9 cellular contexts compared by ENCODE assay signal in genomic region chr15:67832965-67833503, GRCh38. TPM values are rescaled to one million over a fixed set of nuclear protein-coding genes. Genes with fewer than 3 reads are reported as not detected.
DNase-seq lines count a peak whose midpoint lies in the region; ATAC-seq and TF ChIP-seq lines count a peak whose summit lies in the region.
"Had no signal": no experiment of that assay in that cellular context is flagged by ENCODE, and none has a peak within 500 bp of the region (broad histone marks: within the 10 kb centered on the region; RNA-seq: fewer than 3 reads in every experiment).

No MANE protein-coding gene starts in this region.

- 1% methylated on average over 23 of the region's 23 CpGs for WGBS in ectodermal cell, 2 experiments
- no CpG with 5 or more reads among the region's 23 CpGs for WGBS in neuronal stem cell (ENCODE audit: extremely low coverage in 2 of 2, insufficient read length in 2 of 2, insufficient replicate concordance in 1 of 2), 2 donors

- no peak overlapping the region for H3K14ac ChIP-seq in neuronal stem cell (ENCODE audit: low read length)

- no peak overlapping the region for H2AK5ac ChIP-seq in neuronal stem cell (ENCODE audit: low read depth, low read length)

- no peaks in the 10 kb centered on the region for H3K9me3 Mint-ChIP-seq in CD8-positive, alpha-beta T cell

- no peaks in the 10 kb centered on the region for H3K36me3 Mint-ChIP-seq in CD8-positive, alpha-beta T cell

- H3K27me3 Mint-ChIP-seq in CD8-positive, alpha-beta T cell (ENCODE audit: low read depth), result peaks cover 60% of the 10 kb centered on the region

- H3K36me3 ChIP-seq in CD8-positive, alpha-beta T cell (ENCODE audit: insufficient read depth, low read length), result no peaks in the 10 kb centered on the region
- H3K36me3 ChIP-seq in ectodermal cell (ENCODE audit: control insufficient read depth, insufficient read depth, low read length), result no peaks in the 10 kb centered on the region
- H3K36me3 ChIP-seq in neuronal stem cell (replicated peaks in 1 of 2; ENCODE audit: control insufficient read depth in 2 of 2, insufficient read depth in 2 of 2, low read length in 2 of 2), result no peaks in the 10 kb centered on the region

- CTCF ChIA-PET in CD8-positive, alpha-beta T cell (lab: Charles Lee), result interaction anchor here (1.0 to 2.5 kb wide), 2 partner anchors 49 to 376 kb away, joined by 3 to 13 read pairs; no protein-coding TSS in a partner anchor

- peaks cover 49% of the 10 kb centered on the region for H3K4me1 ChIP-seq in CD8-positive, alpha-beta T cell (ENCODE audit: insufficient read depth, low read length)
- H3K4me1 ChIP-seq in ectodermal cell (ENCODE audit: control insufficient read depth, insufficient read depth, low read length) (peaks cover 39% of the 10 kb centered on the region), neuronal stem cell (ENCODE audit: control insufficient read depth in 2 of 2, insufficient read depth in 1 of 2, low read depth in 1 of 2, low read length in 2 of 2) (peaks cover 9 to 22% of the 10 kb centered on the region in 2 donors)

- no peak for TF ChIP-seq CTCF in CD8-positive, alpha-beta T cell (IDR thresholded peaks at IDR 0.05)

- H3K9ac ChIP-seq in neuronal stem cell (ENCODE audit: low read depth, low read length, poor library complexity), result no peak overlapping the region

- H3K9me3 ChIP-seq in CD8-positive, alpha-beta T cell (ENCODE audit: low read length), result no peaks in the 10 kb centered on the region
- H3K9me3 ChIP-seq in ectodermal cell (ENCODE audit: control insufficient read depth, low read length) (no peaks in the 10 kb centered on the region), neuronal stem cell (replicated peaks in 1 of 2; ENCODE audit: control insufficient read depth in 2 of 2, insufficient read depth in 1 of 2, low read depth in 1 of 2, low read length in 2 of 2) (peaks cover 8 to 10% of the 10 kb centered on the region in 2 donors)

- POLR2A ChIA-PET in CD8-positive, alpha-beta T cell (lab: Charles Lee), result interaction anchor here (1.0 kb wide), 1 partner anchor 48 kb away, joined by 3 read pairs; no protein-coding TSS in a partner anchor

- H3K79me1 ChIP-seq in neuronal stem cell (ENCODE audit: low read depth, low read length), result peaks cover under 1% of the 10 kb centered on the region

- no peak overlapping the region for H3K23ac ChIP-seq in neuronal stem cell (ENCODE audit: low read depth, low read length, poor library complexity)

- H3K4me1 Mint-ChIP-seq in CD8-positive, alpha-beta T cell (ENCODE audit: low read depth), result peaks cover 52% of the 10 kb centered on the region

- peak overlapping the region; percentile 83 for H3K4me3 Mint-ChIP-seq in CD8-positive, alpha-beta T cell

- DNase-seq in CD8-positive, alpha-beta T cell, result no peak
- DNase-seq in NCI-H69 (lab: John Stamatoyannopoulos, UW) (peak; percentile 66), neuronal stem cell (ENCODE audit: low spot score) (no peak), COLO829 (ENCODE audit: low spot score) (no peak), germinal center (ENCODE audit: low spot score) (no peak)

- peak overlapping the region; percentile 92 for H2AFZ ChIP-seq in neuronal stem cell (ENCODE audit: low read length)

- H3K27me3 ChIP-seq in CD8-positive, alpha-beta T cell (ENCODE audit: insufficient read depth, low read length), result peaks cover 54% of the 10 kb centered on the region
- H3K27me3 ChIP-seq in ectodermal cell (ENCODE audit: control insufficient read depth, insufficient read depth, low read length, poor library complexity, severe bottlenecking) (peaks cover 100% of the 10 kb centered on the region), neuronal stem cell (ENCODE audit: control insufficient read depth in 3 of 3, insufficient read depth in 3 of 3, low read depth in 1 of 3, low read length in 3 of 3) (peaks cover 55 to 92% (median 91%) of the 10 kb centered on the region in 3 experiments)

- H3K27ac Mint-ChIP-seq in CD8-positive, alpha-beta T cell, result no peak overlapping the region

- intact Hi-C loops in CD8-positive, alpha-beta T cell (cut with DNase I, micrococcal nuclease), result loop anchor here in 1 of 2 experiments (10.0 kb wide), 2 partner anchors 768 to 982 kb away; partner anchors contain the start of gene SMAD3

- no peak overlapping the region for H4K91ac ChIP-seq in neuronal stem cell (ENCODE audit: low read depth, low read length, poor library complexity)

- no peak for ATAC-seq in CD8-positive, alpha-beta T cell
- ATAC-seq in GM19395 (IDR thresholded peaks at IDR 0.05; ENCODE audit: unreplicated experiment) (no peak), GM21717 (IDR thresholded peaks at IDR 0.05; ENCODE audit: unreplicated experiment) (no peak)

- H3K27ac ChIP-seq in CD8-positive, alpha-beta T cell (ENCODE audit: low read depth, low read length), result no peak overlapping the region
- no peak overlapping the region for H3K27ac ChIP-seq in ectodermal cell (ENCODE audit: insufficient read depth, low read depth, low read length, poor library complexity, severe bottlenecking)
- H3K27ac ChIP-seq in neuronal stem cell (replicated peaks; ENCODE audit: low read length), result no peak overlapping the region
- H3K27ac ChIP-seq: RWPE1 had no signal

- H2BK12ac ChIP-seq in neuronal stem cell (ENCODE audit: low read length), result no peak overlapping the region

- H4K8ac ChIP-seq in neuronal stem cell (ENCODE audit: low read depth, low read length), result no peak overlapping the region

- H2BK15ac ChIP-seq in neuronal stem cell (ENCODE audit: low read length), result no peak overlapping the region

- H3K4ac ChIP-seq in neuronal stem cell (ENCODE audit: low read length), result no peak overlapping the region

- no peak overlapping the region for H2BK120ac ChIP-seq in neuronal stem cell (ENCODE audit: low read depth, low read length)

- H3K4me2 ChIP-seq in neuronal stem cell (ENCODE audit: insufficient read depth, low read length, poor library complexity, severe bottlenecking), result peak overlapping the region; percentile 52

- no peak overlapping the region for H2BK5ac ChIP-seq in neuronal stem cell (ENCODE audit: low read length)

- H3K4me3 ChIP-seq in CD8-positive, alpha-beta T cell (ENCODE audit: low read depth, low read length), result peak overlapping the region; percentile 42
- H3K4me3 ChIP-seq in ectodermal cell (ENCODE audit: insufficient read depth, low read depth, low read length), result peak overlapping the region; percentile 9
- H3K4me3 ChIP-seq in neuronal stem cell (ENCODE audit: low read length in 2 of 2), result peak overlapping the region in 1 of 2 donors; percentile 45

- no peak overlapping the region for H3K18ac ChIP-seq in neuronal stem cell (ENCODE audit: low read length)

RNA-seq across cellular contexts. Expression of gene RNU6-1, which starts 6.8 kb away (rescaled TPM):
- not detected for total RNA-seq in CD8-positive, alpha-beta T cell
- polyA plus RNA-seq in ectodermal cell (2013, experiment 1 of 4), result 5,588 TPM
- 5,705 TPM for polyA plus RNA-seq in ectodermal cell (2013, experiment 2 of 4)
- polyA plus RNA-seq in ectodermal cell (2013, experiment 3 of 4), result under 0.01 TPM
- under 0.01 TPM for polyA plus RNA-seq in ectodermal cell (2013, experiment 4 of 4)
- polyA plus RNA-seq in neuronal stem cell (2013, experiment 1 of 2), result not detected
- polyA plus RNA-seq in neuronal stem cell (2013, experiment 2 of 2), result not detected

RNA-seq across cellular contexts. Expression of gene SKOR1, which starts 7.7 kb away (rescaled TPM):
- 1 to 10 TPM; 1.8 to 2.3 TPM for total RNA-seq in CD8-positive, alpha-beta T cell
- 0.24 TPM for polyA plus RNA-seq in ectodermal cell (2013, experiment 1 of 4)
- polyA plus RNA-seq in ectodermal cell (2013, experiment 2 of 4), result 0.39 TPM
- 0.32 TPM for polyA plus RNA-seq in ectodermal cell (2013, experiment 3 of 4)
- 0.41 TPM for polyA plus RNA-seq in ectodermal cell (2013, experiment 4 of 4)
- 0.24 TPM for polyA plus RNA-seq in neuronal stem cell (2013, experiment 1 of 2)
- 0.21 TPM for polyA plus RNA-seq in neuronal stem cell (2013, experiment 2 of 2)
